ENCODE assay signal across 9 cellular contexts in the genomic region with DNA sequence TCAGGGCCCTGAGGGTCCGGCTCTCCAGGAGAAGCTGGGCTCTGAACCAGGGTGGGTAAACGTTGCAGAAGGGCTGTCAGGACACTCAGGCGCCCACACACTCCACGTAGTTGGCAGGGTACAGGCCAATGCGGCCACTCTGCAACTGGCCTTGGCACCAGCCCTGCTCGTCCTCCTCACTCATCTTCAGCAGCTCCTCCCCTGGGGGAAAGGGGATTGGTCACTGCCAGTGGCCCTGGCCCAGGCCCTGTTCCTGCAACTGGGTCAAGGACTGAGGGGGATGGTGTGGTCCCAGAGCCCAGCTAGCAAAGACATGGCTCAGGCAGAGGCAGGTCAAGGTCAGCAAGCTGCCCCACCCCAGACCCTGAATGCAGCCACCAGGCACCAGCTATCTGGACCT. TPM values are rescaled to one million over a fixed set of nuclear protein-coding genes. Genes with fewer than 3 reads are reported as not detected.
A peak's percentile ranks its signal among the peaks of the same experiment; 100 is the strongest.
DNase-seq lines count a peak whose midpoint lies in the region; FAIRE-seq and TF ChIP-seq lines count a peak whose summit lies in the region.
"Had no signal": no experiment of that assay in that cellular context is flagged by ENCODE, and none has a peak within 500 bp of the region (broad histone marks: within the 10 kb centered on the region; RNA-seq: fewer than 3 reads in every experiment).

No MANE protein-coding gene starts in this region.

- no peaks in the 10 kb centered on the region for H3K27me3 ChIP-seq in MG63

- no peak for DNase-seq in activated CD4-positive, alpha-beta T cell treated with anti-CD3 and anti-CD28 coated beads, Interleukin-2, amount 10 ng/mL, durations not matched to agents 24 days and 14 days
- DNase-seq in activated CD4-positive, alpha-beta T cell treated with anti-CD3 and anti-CD28 coated beads for 48 hours, result no peak
- DNase-seq in caudate nucleus (lab: John Stamatoyannopoulos, UW), result peak in 4 of 61 donors; percentile 24 to 53 (median 53)
- no peak for DNase-seq in mesothelial cell of epicardium (ENCODE audit: low spot score in 2 of 2, unreplicated experiment in 2 of 2)
- no peak for DNase-seq in type B pancreatic cell (ENCODE audit: extremely low spot score, unreplicated experiment)
- no peak for DNase-seq in RCC 7860 (ENCODE audit: low spot score)
- no peak for DNase-seq in NOMO-1 treated with dmso at 0.1 percent for 144 hours (lab: John Stamatoyannopoulos, UW; ENCODE audit: unreplicated experiment)
- no peak for DNase-seq in MG63
- DNase-seq: NCI-H2107 had no signal

- intact Hi-C loops in activated CD4-positive, alpha-beta T cell treated with anti-CD3 and anti-CD28 coated beads, Interleukin-2, amount 10 ng/mL, durations not matched to agents 24 days and 14 days (cut with micrococcal nuclease), result loop anchor here (1.0 to 2.0 kb wide), 8 partner anchors 8 to 477 kb away; a partner anchor contains a TSS

- H3K27me3 Mint-ChIP-seq in activated CD4-positive, alpha-beta T cell treated with anti-CD3 and anti-CD28 coated beads, Interleukin-2, amount 10 ng/mL, durations not matched to agents 24 days and 14 days, result no peaks in the 10 kb centered on the region
- H3K27me3 Mint-ChIP-seq in mesothelial cell of epicardium (ENCODE audit: low read depth) (no peaks in the 10 kb centered on the region), type B pancreatic cell (no peaks in the 10 kb centered on the region)

- TF ChIP-seq CTCF in mesothelial cell of epicardium (IDR thresholded peaks at IDR 0.05; ENCODE audit: unreplicated experiment) (no peak), type B pancreatic cell (conservative IDR thresholded peaks at IDR 0.05) (no peak)

- no peaks in the 10 kb centered on the region for H3K9me3 ChIP-seq in MG63

- H3K36me3 ChIP-seq in MG63, result peaks cover 46% of the 10 kb centered on the region

- peak overlapping the region; percentile 99 for H3K27ac Mint-ChIP-seq in activated CD4-positive, alpha-beta T cell treated with anti-CD3 and anti-CD28 coated beads, Interleukin-2, amount 10 ng/mL, durations not matched to agents 24 days and 14 days
- peak overlapping the region; percentile 98 for H3K27ac Mint-ChIP-seq in mesothelial cell of epicardium
- H3K27ac Mint-ChIP-seq in type B pancreatic cell, result peak overlapping the region; percentile 100

- peaks cover 25% of the 10 kb centered on the region for H3K4me1 Mint-ChIP-seq in activated CD4-positive, alpha-beta T cell treated with anti-CD3 and anti-CD28 coated beads, Interleukin-2, amount 10 ng/mL, durations not matched to agents 24 days and 14 days
- H3K4me1 Mint-ChIP-seq in mesothelial cell of epicardium (peaks cover 21% of the 10 kb centered on the region), type B pancreatic cell (ENCODE audit: unreplicated experiment) (peaks cover 18% of the 10 kb centered on the region)

- H3K36me3 Mint-ChIP-seq in activated CD4-positive, alpha-beta T cell treated with anti-CD3 and anti-CD28 coated beads, Interleukin-2, amount 10 ng/mL, durations not matched to agents 24 days and 14 days (ENCODE audit: low read depth), result peaks cover 13% of the 10 kb centered on the region
- H3K36me3 Mint-ChIP-seq in mesothelial cell of epicardium (peaks cover 4% of the 10 kb centered on the region), type B pancreatic cell (peaks cover 15% of the 10 kb centered on the region)

- H3K27ac ChIP-seq in caudate nucleus (ENCODE audit: low read depth, low read length), result peak overlapping the region; percentile 100

- FAIRE-seq in RCC 7860 (lab: Jason Lieb, UNC), result no peak

- H3K4me3 Mint-ChIP-seq in activated CD4-positive, alpha-beta T cell treated with anti-CD3 and anti-CD28 coated beads, Interleukin-2, amount 10 ng/mL, durations not matched to agents 24 days and 14 days, result peak overlapping the region; percentile 92
- H3K4me3 Mint-ChIP-seq in mesothelial cell of epicardium (peak overlapping the region; percentile 97), type B pancreatic cell (peak overlapping the region; percentile 99)

- H3K4me3 ChIP-seq in MG63, result no peak overlapping the region

- no peaks in the 10 kb centered on the region for H3K9me3 Mint-ChIP-seq in activated CD4-positive, alpha-beta T cell treated with anti-CD3 and anti-CD28 coated beads, Interleukin-2, amount 10 ng/mL, durations not matched to agents 24 days and 14 days
- H3K9me3 Mint-ChIP-seq in mesothelial cell of epicardium, result no peaks in the 10 kb centered on the region
- H3K9me3 Mint-ChIP-seq in type B pancreatic cell, result no peaks in the 10 kb centered on the region

RNA-seq across cellular contexts. Expression of a gene that starts 1.2 kb away (rescaled TPM):
- 98.3 and 109 TPM in 2 replicates for total RNA-seq in activated CD4-positive, alpha-beta T cell treated with anti-CD3 and anti-CD28 coated beads, Interleukin-2, amount 10 ng/mL, durations not matched to agents 24 days and 14 days
- total RNA-seq in mesothelial cell of epicardium, result 101 to 111 TPM (median 105 TPM) in 3 replicates
- 99.9 and 103 TPM in 2 replicates for total RNA-seq in type B pancreatic cell (ENCODE audit: low replicate concordance)
- 71.0 and 92.8 TPM in 2 replicates for total RNA-seq in MG63 (2014; rRNA removed; shearing (Covaris generic); ENCODE audit: low replicate concordance)

RNA-seq across cellular contexts. Expression of a gene that starts 8.4 kb away (rescaled TPM):
- 14.3 and 16.4 TPM in 2 replicates for total RNA-seq in activated CD4-positive, alpha-beta T cell treated with anti-CD3 and anti-CD28 coated beads, Interleukin-2, amount 10 ng/mL, durations not matched to agents 24 days and 14 days
- total RNA-seq in mesothelial cell of epicardium, result 61.1 to 68.2 TPM (median 64.1 TPM) in 3 replicates
- 52.5 and 77.2 TPM in 2 replicates for total RNA-seq in type B pancreatic cell (ENCODE audit: low replicate concordance)
- total RNA-seq in MG63 (2014; rRNA removed; shearing (Covaris generic); ENCODE audit: low replicate concordance), result 59.8 and 92.5 TPM in 2 replicates

RNA-seq across cellular contexts. Expression of a gene that starts 36.9 kb away (rescaled TPM):
- 148 and 157 TPM in 2 replicates for total RNA-seq in activated CD4-positive, alpha-beta T cell treated with anti-CD3 and anti-CD28 coated beads, Interleukin-2, amount 10 ng/mL, durations not matched to agents 24 days and 14 days
- 42.4 to 49.1 TPM (median 46.7 TPM) in 3 replicates for total RNA-seq in mesothelial cell of epicardium
- 40.0 and 50.1 TPM in 2 replicates for total RNA-seq in type B pancreatic cell (ENCODE audit: low replicate concordance)
- 13.9 and 20.0 TPM in 2 replicates for total RNA-seq in MG63 (2014; rRNA removed; shearing (Covaris generic); ENCODE audit: low replicate concordance)
